In the genomic region with DNA sequence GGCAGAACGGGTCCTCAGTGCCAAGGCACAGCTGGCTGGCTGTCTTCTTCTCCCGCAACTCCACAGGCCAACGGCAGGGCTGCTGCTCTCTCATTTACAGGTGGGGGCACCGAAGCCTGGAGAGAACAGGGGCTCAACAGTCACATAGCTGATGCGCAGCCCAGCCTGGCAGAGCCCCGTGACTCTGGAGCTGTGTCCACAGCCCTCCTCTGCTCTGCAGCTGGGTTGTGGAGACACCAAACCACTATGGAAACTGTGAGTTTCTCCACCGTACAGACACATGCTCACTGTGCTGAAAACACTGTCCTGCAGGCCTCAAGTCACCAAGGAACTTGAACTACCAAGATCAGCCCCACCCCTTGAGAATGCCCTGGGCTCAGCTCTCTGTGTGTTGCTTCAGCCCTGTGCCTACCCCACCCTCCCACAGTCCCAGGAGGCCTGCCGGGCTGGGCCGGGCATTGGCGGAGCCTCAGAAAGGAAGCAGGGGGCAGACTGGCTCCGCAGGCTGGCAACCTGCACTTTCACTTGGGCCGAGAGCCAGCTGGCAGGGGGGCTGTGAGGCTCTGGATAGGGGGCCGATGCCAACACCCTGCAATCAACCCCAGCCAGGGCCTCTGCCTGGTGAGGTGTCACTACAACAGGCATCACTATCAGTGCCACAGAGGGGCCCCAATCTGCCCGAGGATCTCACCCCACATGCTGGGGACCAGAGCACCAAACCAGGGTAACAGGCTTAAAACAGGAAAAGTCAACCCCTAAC, we compare ENCODE assay signal across 8 cellular contexts.
DNase-seq lines count a peak whose midpoint lies in the region; ATAC-seq, FAIRE-seq and TF ChIP-seq lines count a peak whose summit lies in the region.

No MANE protein-coding gene starts in this region.

- intact Hi-C loops in kidney (cut with DNase I), result no loop called here

- ATAC-seq in stimulated activated naive CD8-positive, alpha-beta T cell treated with anti-CD3 and anti-CD28 coated beads, Interleukin-15, Interleukin-2, amounts not matched to agents 100 U/mL and 50 U/mL, for 24 hours, result peak; percentile 94

- H3K4me3 ChIP-seq in astrocyte of the cerebellum (ENCODE audit: low read depth, low read length) (no peak overlapping the region), kidney (ENCODE audit: low read length in 2 of 2) (no peak overlapping the region)

- DNase-seq in stimulated activated CD4-positive, alpha-beta T cell treated with anti-CD3 and anti-CD28 coated beads, Interleukin-15, amount 100 ng/mL, for 24 hours, result peak; percentile 51
- no peak for DNase-seq in stimulated activated CD4-positive, alpha-beta T cell treated with anti-CD3 and anti-CD28 coated beads, Interleukin-12 subunit alpha, Interleukin-12 subunit beta, amount 100 ng/mL, for 4 hours
- DNase-seq in NCI-H1092 (lab: John Stamatoyannopoulos, UW), result peak; percentile 91
- no peak for DNase-seq in astrocyte of the cerebellum (ENCODE audit: low read depth)
- DNase-seq in kidney, result peak; percentile 89
- DNase-seq in stimulated activated naive CD8-positive, alpha-beta T cell treated with anti-CD3 and anti-CD28 coated beads, Interleukin-15, Interleukin-2, amounts not matched to agents 100 U/mL and 50 U/mL, for 24 hours, result peak; percentile 59
- DNase-seq in ecto neural progenitor cell (ENCODE audit: low spot score), result no peak
- no peak for DNase-seq in GDM1 (lab: John Stamatoyannopoulos, UW)

- TF ChIP-seq CTCF in astrocyte of the cerebellum (IDR thresholded peaks at IDR 0.05; ENCODE audit: low read depth, low read length, missing control alignments), result peak; percentile 13
- peak; percentile 8 for TF ChIP-seq CTCF in kidney (IDR thresholded peaks at IDR 0.05; ENCODE audit: borderline replicate concordance, extremely low read depth, insufficient read depth)

- H3K27ac ChIP-seq in kidney (ENCODE audit: low read depth in 2 of 2, low read length in 2 of 2), result peak overlapping the region; percentile 33 to 39

- no peaks in the 10 kb centered on the region for H3K36me3 ChIP-seq in kidney (ENCODE audit: control insufficient read depth in 1 of 2, insufficient read depth in 2 of 2, low read length in 2 of 2)

- no peaks in the 10 kb centered on the region for H3K9me3 ChIP-seq in kidney (ENCODE audit: control insufficient read depth in 1 of 2, low read length in 2 of 2)

- H3K4me1 ChIP-seq in kidney (ENCODE audit: control insufficient read depth in 1 of 2, insufficient read depth in 1 of 2, low read depth in 1 of 2, low read length in 2 of 2), result peaks cover 8 to 44% of the 10 kb centered on the region in 2 donors

- in situ Hi-C loops in astrocyte of the cerebellum (cut with HindIII; ENCODE audit: low sequenced_read_pairs), result no loop called here

- H3K9ac ChIP-seq in kidney (ENCODE audit: low read length in 2 of 2), result peak overlapping the region in 1 of 2 donors; percentile 35

- no peak for FAIRE-seq in kidney (lab: Jason Lieb, UNC)

Comparison
In these comparisons a context has a peak if more than half of its experiments do, and no peak if none do; other contexts are left out.
1. DNase-seq: peak in stimulated activated CD4-positive, alpha-beta T cell treated with anti-CD3 and anti-CD28 coated beads, Interleukin-15, amount 100 ng/mL, for 24 hours (single experiment), NCI-H1092 (single experiment), kidney (single experiment) and stimulated activated naive CD8-positive, alpha-beta T cell treated with anti-CD3 and anti-CD28 coated beads, Interleukin-15, Interleukin-2, amounts not matched to agents 100 U/mL and 50 U/mL, for 24 hours (single experiment); none in stimulated activated CD4-positive, alpha-beta T cell treated with anti-CD3 and anti-CD28 coated beads, Interleukin-12 subunit alpha, Interleukin-12 subunit beta, amount 100 ng/mL, for 4 hours (single experiment), astrocyte of the cerebellum (single experiment), ecto neural progenitor cell (single experiment) and GDM1 (single experiment).